Comparison of ENCODE assay signal across 1 cellular context in the genomic region with DNA sequence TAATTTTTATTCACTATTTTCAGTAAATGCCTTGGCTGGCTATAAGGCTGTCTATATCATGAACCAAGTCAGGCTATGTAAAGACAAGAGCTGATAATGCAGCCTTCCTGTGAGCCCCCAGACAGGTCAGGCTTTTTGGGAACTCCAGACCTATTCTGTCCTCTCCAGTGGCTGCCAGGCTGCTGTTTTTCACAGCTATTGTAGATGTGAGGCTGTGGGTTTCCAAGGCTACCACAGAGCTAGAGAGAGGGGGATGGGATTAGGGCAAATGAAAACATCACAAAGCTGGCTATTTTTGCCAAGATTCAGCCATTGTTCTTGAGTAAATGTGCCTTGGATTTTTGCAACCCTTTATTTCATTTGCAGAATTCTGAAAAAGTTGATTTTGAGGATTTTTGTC.
TF ChIP-seq lines count a peak whose summit lies in the region.

No MANE protein-coding gene starts in this region.

TF ChIP-seq in H1, 55 proteins besides CTCF, POLR2A, EP300 and RAD21:
- no peak for TF ChIP-seq RXRA (IDR thresholded peaks at IDR 0.05; ENCODE audit: insufficient read depth, low read depth, low read length)
- TF ChIP-seq SP1 (IDR thresholded peaks at IDR 0.05; ENCODE audit: low read depth, low read length) = peak; percentile 53; the same call in 1 of the 2 replicates
- TF ChIP-seq GTF2F1 (IDR thresholded peaks at IDR 0.05; ENCODE audit: borderline replicate concordance, low read depth, low read length) = no peak
- TF ChIP-seq, protein P1, sequence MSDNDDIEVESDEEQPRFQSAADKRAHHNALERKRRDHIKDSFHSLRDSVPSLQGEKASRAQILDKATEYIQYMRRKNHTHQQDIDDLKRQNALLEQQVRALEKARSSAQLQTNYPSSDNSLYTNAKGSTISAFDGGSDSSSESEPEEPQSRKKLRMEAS (IDR thresholded peaks at IDR 0.05) = no peak
